Comparison of ENCODE assay signal across 19 cellular contexts in the genomic region with DNA sequence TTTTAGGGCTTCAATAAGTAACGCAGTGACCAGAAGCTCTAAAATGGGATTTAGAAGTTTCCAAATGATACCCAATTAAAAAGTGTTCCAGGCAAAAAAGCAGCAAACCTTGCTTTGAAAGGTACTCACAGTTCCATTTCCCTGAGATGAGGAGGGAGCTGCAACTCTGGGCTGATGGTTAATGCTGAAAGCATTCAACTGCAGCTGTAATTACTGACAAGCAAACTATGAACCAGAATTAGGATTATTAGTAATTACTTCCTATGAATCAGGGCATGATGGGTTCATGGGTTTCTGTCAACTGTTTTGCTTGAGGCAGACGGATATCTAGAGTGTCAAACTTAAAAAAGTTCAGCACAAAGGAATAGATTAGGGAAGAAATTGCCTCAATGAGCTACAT.
"Had no signal": no experiment of that assay in that cellular context is flagged by ENCODE, and none has a peak within 500 bp of the region (broad histone marks: within the 10 kb centered on the region; RNA-seq: fewer than 3 reads in every experiment).

No MANE protein-coding gene starts in this region.

- H3K4me1 ChIP-seq: heart left ventricle, left lung, prostate gland, right lobe of liver, upper lobe of left lung had no signal

- H3K4me3 Mint-ChIP-seq: activated CD4-positive, alpha-beta T cell treated with anti-CD3 and anti-CD28 coated beads for 36 hours; activated CD8-positive, alpha-beta T cell treated with anti-CD3 and anti-CD28 coated beads for 36 hours; activated naive CD8-positive, alpha-beta T cell treated with anti-CD3 and anti-CD28 coated beads, Interleukin-2, amount 50 U/mL, for 24 hours; memory B cell; natural killer cell treated with Interleukin-12 subunit alpha and Interleukin-12 subunit beta and Interleukin-15 and Interleukin-18, amount 100 ng/mL, for 72 hours had no signal

- DNase-seq: activated CD4-positive, alpha-beta T cell treated with anti-CD3 and anti-CD28 coated beads for 36 hours; activated CD8-positive, alpha-beta memory T cell treated with anti-CD3 and anti-CD28 coated beads, Interleukin-2, amount 50 U/mL, for 4 hours; activated CD8-positive, alpha-beta T cell treated with anti-CD3 and anti-CD28 coated beads for 36 hours; activated naive CD4-positive, alpha-beta T cell; activated naive CD8-positive, alpha-beta T cell treated with anti-CD3 and anti-CD28 coated beads, Interleukin-2, amount 50 U/mL, for 24 hours; central memory CD4-positive, alpha-beta T cell; effector CD4-positive, alpha-beta T cell; heart left ventricle; left lung; right lobe of liver; stimulated activated CD4-positive, alpha-beta T cell treated with anti-CD3 and anti-CD28 coated beads, Interleukin-12 subunit alpha, Interleukin-12 subunit beta, amount 100 ng/mL, for 4 hours; stimulated activated naive CD4-positive, alpha-beta T cell; T-helper 1 cell; upper lobe of left lung; WERI-Rb-1 had no signal

- H3K27ac ChIP-seq: coronary artery, heart left ventricle, left lung, prostate gland, right lobe of liver, upper lobe of left lung, WERI-Rb-1 had no signal

- H3K27me3 Mint-ChIP-seq: activated CD4-positive, alpha-beta T cell treated with anti-CD3 and anti-CD28 coated beads for 36 hours; memory B cell; natural killer cell treated with Interleukin-12 subunit alpha and Interleukin-12 subunit beta and Interleukin-15 and Interleukin-18, amount 100 ng/mL, for 72 hours had no signal

- H3K36me3 Mint-ChIP-seq: memory B cell; natural killer cell treated with Interleukin-12 subunit alpha and Interleukin-12 subunit beta and Interleukin-15 and Interleukin-18, amount 100 ng/mL, for 72 hours had no signal

- H3K4me3 ChIP-seq: coronary artery, heart left ventricle, left lung, prostate gland, right lobe of liver, upper lobe of left lung had no signal

- H3K36me3 ChIP-seq: heart left ventricle, left lung, prostate gland, right lobe of liver, upper lobe of left lung, WERI-Rb-1 had no signal

- H3K9me3 ChIP-seq: left lung, prostate gland, right lobe of liver, upper lobe of left lung had no signal

- H3K4me1 Mint-ChIP-seq: activated CD4-positive, alpha-beta T cell treated with anti-CD3 and anti-CD28 coated beads for 36 hours; activated naive CD8-positive, alpha-beta T cell treated with anti-CD3 and anti-CD28 coated beads, Interleukin-2, amount 50 U/mL, for 24 hours; memory B cell had no signal

- H3K27ac Mint-ChIP-seq: activated CD4-positive, alpha-beta T cell treated with anti-CD3 and anti-CD28 coated beads for 36 hours; activated CD8-positive, alpha-beta T cell treated with anti-CD3 and anti-CD28 coated beads for 36 hours; activated naive CD8-positive, alpha-beta T cell treated with anti-CD3 and anti-CD28 coated beads, Interleukin-2, amount 50 U/mL, for 24 hours; memory B cell; natural killer cell treated with Interleukin-12 subunit alpha and Interleukin-12 subunit beta and Interleukin-15 and Interleukin-18, amount 100 ng/mL, for 72 hours had no signal

- H3K9me3 Mint-ChIP-seq: activated CD8-positive, alpha-beta T cell treated with anti-CD3 and anti-CD28 coated beads for 36 hours; activated naive CD8-positive, alpha-beta T cell treated with anti-CD3 and anti-CD28 coated beads, Interleukin-2, amount 50 U/mL, for 24 hours had no signal

- H3K27me3 ChIP-seq: heart left ventricle, left lung, right lobe of liver, upper lobe of left lung had no signal
